8 cellular contexts compared by ENCODE assay signal in the genomic region with DNA sequence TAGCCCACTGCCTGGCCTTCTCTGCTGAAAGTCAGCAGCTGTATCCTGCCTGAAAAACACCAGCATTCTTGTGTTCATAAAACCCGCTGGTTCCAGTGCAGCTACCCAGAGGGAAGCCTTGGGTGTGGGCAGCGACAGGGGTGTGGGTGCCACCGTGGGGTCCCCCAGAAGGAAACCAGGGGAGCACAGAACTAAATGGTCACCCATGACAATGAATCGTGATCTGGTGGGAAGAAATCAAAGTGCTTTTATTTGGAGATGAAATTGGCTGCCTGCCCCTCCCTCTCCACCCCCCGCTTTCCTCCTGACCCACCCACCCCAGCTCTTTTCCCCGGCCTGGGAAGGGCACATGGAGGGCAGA. TPM values are rescaled to one million over a fixed set of nuclear protein-coding genes. Genes with fewer than 3 reads are reported as not detected.
DNase-seq lines count a peak whose midpoint lies in the region; ATAC-seq, FAIRE-seq and TF ChIP-seq lines count a peak whose summit lies in the region.

No MANE protein-coding gene starts in this region.

- no peaks in the 10 kb centered on the region for H3K27me3 Mint-ChIP-seq in stimulated activated naive CD8-positive, alpha-beta T cell treated with anti-CD3 and anti-CD28 coated beads, Interleukin-15, amount 100 ng/mL, for 72 hours

- no peaks in the 10 kb centered on the region for H4K20me1 ChIP-seq in keratinocyte (ENCODE audit: control insufficient read depth, extremely low read depth, insufficient read depth, low read length)

- H3K9me3 ChIP-seq in ascending aorta, result no peaks in the 10 kb centered on the region
- no peaks in the 10 kb centered on the region for H3K9me3 ChIP-seq in keratinocyte (ENCODE audit: control insufficient read depth, low read depth, low read length)

- H3K4me3 Mint-ChIP-seq in stimulated activated naive CD8-positive, alpha-beta T cell treated with anti-CD3 and anti-CD28 coated beads, Interleukin-15, amount 100 ng/mL, for 72 hours, result peak overlapping the region; percentile 76 to 84

- dilution Hi-C loops in keratinocyte (cut with MboI; ENCODE audit: extremely low pct_ligation_motif_present, low sequenced_read_pairs), result no loop called here

- intact Hi-C loops in ascending aorta (cut with DNase I), result loop anchor here (1.0 kb wide), 1 partner anchor 18 kb away; no protein-coding TSS in a partner anchor

- H3K27ac ChIP-seq in ascending aorta, result peak overlapping the region; percentile 93 to 95
- no peak overlapping the region for H3K27ac ChIP-seq in keratinocyte (ENCODE audit: control insufficient read depth, insufficient read depth, low read length)

- H3K27me3 ChIP-seq in ascending aorta (no peaks in the 10 kb centered on the region), keratinocyte (ENCODE audit: control insufficient read depth, extremely low read depth, insufficient read depth, low read length) (no peaks in the 10 kb centered on the region)

- H3K4me1 ChIP-seq in ascending aorta, result peaks cover 4 to 14% of the 10 kb centered on the region in 2 donors
- peaks cover 21% of the 10 kb centered on the region for H3K4me1 ChIP-seq in keratinocyte (ENCODE audit: control insufficient read depth, extremely low read depth, insufficient read depth, low read length)

- H3K9me1 ChIP-seq in keratinocyte (ENCODE audit: control insufficient read depth, extremely low read depth, insufficient read depth, low read length), result no peaks in the 10 kb centered on the region

- H3K27ac Mint-ChIP-seq in stimulated activated naive CD8-positive, alpha-beta T cell treated with anti-CD3 and anti-CD28 coated beads, Interleukin-15, amount 100 ng/mL, for 72 hours, result peak overlapping the region; percentile 94 to 96

- H2AFZ ChIP-seq in keratinocyte (ENCODE audit: control insufficient read depth, low read length), result no peak overlapping the region

- H3K4me3 ChIP-seq in HFF-Myc (replicated peaks; ENCODE audit: low read depth, low read length) (peak overlapping the region; percentile 19), ascending aorta (peak overlapping the region; percentile 30 to 56), keratinocyte (ENCODE audit: control insufficient read depth in 2 of 3, extremely low read depth in 1 of 3, insufficient read depth in 2 of 3, low read depth in 1 of 3, low read length in 3 of 3) (no peak overlapping the region)

- no peak for FAIRE-seq in keratinocyte (lab: Jason Lieb, UNC)

- no peaks in the 10 kb centered on the region for H3K9me3 Mint-ChIP-seq in stimulated activated naive CD8-positive, alpha-beta T cell treated with anti-CD3 and anti-CD28 coated beads, Interleukin-15, amount 100 ng/mL, for 72 hours

- no peak for ATAC-seq in stimulated activated naive CD8-positive, alpha-beta T cell treated with anti-CD3 and anti-CD28 coated beads, Interleukin-15, amount 100 ng/mL, for 72 hours
- ATAC-seq in HG02623 (IDR thresholded peaks at IDR 0.05; ENCODE audit: unreplicated experiment) (no peak), GM18498 (IDR thresholded peaks at IDR 0.05; ENCODE audit: unreplicated experiment) (no peak)

- TF ChIP-seq CTCF in HFF-Myc (IDR thresholded peaks at IDR 0.05; ENCODE audit: low read depth, low read length, missing control alignments), result no peak
- no peak for TF ChIP-seq CTCF in ascending aorta (IDR thresholded peaks at IDR 0.05)
- TF ChIP-seq CTCF in keratinocyte (optimal IDR thresholded peaks at IDR 0.05 in 1 of 3, IDR thresholded peaks at IDR 0.05 in 1 of 3, conservative IDR thresholded peaks at IDR 0.05 in 1 of 3; ENCODE audit: extremely low read depth in 1 of 3, insufficient read depth in 2 of 3, low read length in 3 of 3), result no peak
- TF ChIP-seq CTCF in GM20000 (IDR thresholded peaks at IDR 0.05; ENCODE audit: extremely low read depth, missing control alignments), result no peak

- no peaks in the 10 kb centered on the region for H3K36me3 ChIP-seq in ascending aorta
- no peaks in the 10 kb centered on the region for H3K36me3 ChIP-seq in keratinocyte (ENCODE audit: control insufficient read depth in 2 of 2, extremely low read depth in 1 of 2, insufficient read depth in 2 of 2, low read length in 2 of 2)

- peaks cover 7% of the 10 kb centered on the region for H3K79me2 ChIP-seq in keratinocyte (ENCODE audit: control insufficient read depth, insufficient read depth, low read length)

- no peak overlapping the region for H3K9ac ChIP-seq in keratinocyte (ENCODE audit: control insufficient read depth, extremely low read depth, insufficient read depth, low read length)

- peaks cover 95% of the 10 kb centered on the region for H3K4me1 Mint-ChIP-seq in stimulated activated naive CD8-positive, alpha-beta T cell treated with anti-CD3 and anti-CD28 coated beads, Interleukin-15, amount 100 ng/mL, for 72 hours

- peak overlapping the region; percentile 56 for H3K4me2 ChIP-seq in keratinocyte (ENCODE audit: control insufficient read depth, extremely low read depth, insufficient read depth, low read depth, low read length)

- no peak for DNase-seq in HFF-Myc (ENCODE audit: extremely low read depth, low read depth)
- DNase-seq in ascending aorta (ENCODE audit: low spot score in 2 of 2), result no peak
- no peak for DNase-seq in keratinocyte (ENCODE audit: low read depth, low spot score)
- no peak for DNase-seq in stimulated activated naive CD8-positive, alpha-beta T cell treated with anti-CD3 and anti-CD28 coated beads, Interleukin-15, amount 100 ng/mL, for 72 hours
- DNase-seq in HUDEP-2 (lab: John Stamatoyannopoulos, UW; ENCODE audit: unreplicated experiment in 76 of 76), result no peak
- no peak for DNase-seq in GM20000 (ENCODE audit: low spot score)

RNA-seq across cellular contexts. Expression of gene RASA3, which starts 13.7 kb away (rescaled TPM):
- 30.7 TPM for total RNA-seq in ascending aorta
- polyA plus RNA-seq in keratinocyte, result 3.5 to 6.9 TPM (median 4.1 TPM) in 3 replicates
- polyA plus RNA-seq in keratinocyte (2011; ENCODE audit: low read depth), result 1.1 TPM
- 3.1 and 4.8 TPM in 2 replicates for polyA plus RNA-seq in keratinocyte (2011; cell fraction: cytosol; rRNA removed)
- 5.9 and 7.0 TPM in 2 replicates for polyA plus RNA-seq in keratinocyte (2011; cell fraction: nucleus; rRNA removed)
- polyA plus RNA-seq in keratinocyte (2012; ENCODE audit: low replicate concordance), result 2.0 and 6.9 TPM in 2 replicates
- 3.6 to 5.4 TPM (median 4.5 TPM) in 3 replicates for polyA minus RNA-seq in keratinocyte
- 5.2 TPM for polyA minus RNA-seq in keratinocyte (2011; cell fraction: cytosol; rRNA and poly(A)+ RNA removed)
- polyA minus RNA-seq in keratinocyte (2011; cell fraction: nucleus; rRNA and poly(A)+ RNA removed), result 5.0 and 6.9 TPM in 2 replicates

Comparison
In these comparisons a context has a peak if more than half of its experiments do, and no peak if none do; other contexts are left out.
1. H3K4me3 ChIP-seq: peak in HFF-Myc (single experiment) and ascending aorta (2 of 2); none in keratinocyte (0 of 3).